6 cellular contexts compared by ENCODE assay signal in genomic region chr1:155174334-155175280, GRCh38. TPM values are rescaled to one million over a fixed set of nuclear protein-coding genes. Genes with fewer than 3 reads are reported as not detected.
A peak's percentile ranks its signal among the peaks of the same experiment; 100 is the strongest.
DNase-seq lines count a peak whose midpoint lies in the region; TF ChIP-seq lines count a peak whose summit lies in the region.

No MANE protein-coding gene starts in this region.

- H3K4me1 ChIP-seq in iPS-18a (ENCODE audit: control insufficient read depth, low read depth, low read length) (peaks cover 11% of the 10 kb centered on the region), transverse colon (peaks cover 15 to 31% (median 25%) of the 10 kb centered on the region in 4 donors)

- H3K9me3 ChIP-seq in iPS-18a (ENCODE audit: control insufficient read depth, low read depth, low read length) = no peaks in the 10 kb centered on the region
- H3K9me3 ChIP-seq in transverse colon = no peaks in the 10 kb centered on the region

- H3K27ac ChIP-seq in iPS-18a (ENCODE audit: low read length) = no peak overlapping the region
- H3K27ac ChIP-seq in transverse colon = peak overlapping the region in 2 of 4 donors; percentile 92 to 95

- WGBS in transverse colon (ENCODE audit: low coverage in 1 of 2), 2 donors = 0 to 22% methylated on average over 2 to 29 of the region's 35 CpGs

- TF ChIP-seq POLR2A in transverse colon (IDR thresholded peaks at IDR 0.05) = no peak

- H3K36me3 ChIP-seq in iPS-18a (ENCODE audit: control insufficient read depth, low read depth, low read length) (peaks cover 29% of the 10 kb centered on the region), transverse colon (no peaks in the 10 kb centered on the region)

- H3K4me3 ChIP-seq in iPS-18a (ENCODE audit: low read length) = peak overlapping the region; percentile 94
- H3K4me3 ChIP-seq in transverse colon = peak overlapping the region in 2 of 4 donors; percentile 4 to 91

- H3K27me3 ChIP-seq in iPS-18a (ENCODE audit: control insufficient read depth, insufficient read depth, low read length) = no peaks in the 10 kb centered on the region
- peaks cover 6% of the 10 kb centered on the region for H3K27me3 ChIP-seq in transverse colon

- H3K9ac ChIP-seq in iPS-18a (ENCODE audit: low read length) = peak overlapping the region; percentile 84

- in situ Hi-C loops in transverse colon (cut with MboI; ENCODE audit: low pct_ligation_motif_present in 1 of 4, low pct_unique_long_range_greater_than_20kb in 1 of 4, low sequenced_read_pairs in 3 of 4) = loop anchor here in 1 of 4 donors (25.0 kb wide), 1 partner anchor 262 kb away; no protein-coding TSS in a partner anchor

- intact Hi-C loops in transverse colon (cut with DNase I; ENCODE audit: low total_unique reads) = no loop called here

- no peak for TF ChIP-seq EP300 in transverse colon (IDR thresholded peaks at IDR 0.05; ENCODE audit: low read depth)

- TF ChIP-seq CTCF in transverse colon (IDR thresholded peaks at IDR 0.05) = no peak

- peak; percentile 29 for DNase-seq in NK-92 treated with Interleukin-12 subunit alpha and Interleukin-12 subunit beta, amount 100 ng/mL, for 24 hours (lab: John Stamatoyannopoulos, UW)
- DNase-seq in NK-92 (lab: John Stamatoyannopoulos, UW; ENCODE audit: unreplicated experiment) (no peak), activated T-cell treated with anti-CD3 and anti-CD28 coated beads for 48 hours (ENCODE audit: low read depth) (peak; percentile 48), transverse colon (peak; percentile 38), epidermal melanocyte (ENCODE audit: insufficient read length, low spot score) (no peak)

RNA-seq across cellular contexts. Expression of gene TRIM46, which starts 1.0 kb away (rescaled TPM):
- under 1 TPM in 2 of 4 donors, not detected in 2; 0.41 to 0.48 TPM for total RNA-seq in transverse colon

RNA-seq across cellular contexts. Expression of gene KRTCAP2, which starts 1.5 kb away (rescaled TPM):
- total RNA-seq in transverse colon = 100 to 1,000 TPM; 106 to 240 (median 131) TPM

RNA-seq across cellular contexts. Expression of gene THBS3, which starts 33.1 kb away (rescaled TPM):
- total RNA-seq in transverse colon = 10 to 100 TPM; 19.2 to 37.8 (median 27.0) TPM

RNA-seq across cellular contexts. Expression of gene MTX1, which starts 33.9 kb away (rescaled TPM):
- total RNA-seq in transverse colon = 10 to 100 TPM; 24.3 to 64.0 (median 46.0) TPM

RNA-seq across cellular contexts. Expression of gene DPM3, which starts 34.3 kb away (rescaled TPM):
- 100 to 1,000 TPM in 1 of 4 donors, 10 to 100 TPM in 2, 1 to 10 TPM in 1; 7.2 to 130 (median 62.6) TPM for total RNA-seq in transverse colon

Comparison
In these comparisons a context has a peak if more than half of its experiments do, and no peak if none do; other contexts are left out.
1. DNase-seq: peak in NK-92 treated with Interleukin-12 subunit alpha and Interleukin-12 subunit beta, amount 100 ng/mL, for 24 hours (single experiment), activated T-cell treated with anti-CD3 and anti-CD28 coated beads for 48 hours (single experiment) and transverse colon (single experiment); none in NK-92 (single experiment) and epidermal melanocyte (single experiment).